16 cellular contexts compared by ENCODE assay signal in the genomic region with DNA sequence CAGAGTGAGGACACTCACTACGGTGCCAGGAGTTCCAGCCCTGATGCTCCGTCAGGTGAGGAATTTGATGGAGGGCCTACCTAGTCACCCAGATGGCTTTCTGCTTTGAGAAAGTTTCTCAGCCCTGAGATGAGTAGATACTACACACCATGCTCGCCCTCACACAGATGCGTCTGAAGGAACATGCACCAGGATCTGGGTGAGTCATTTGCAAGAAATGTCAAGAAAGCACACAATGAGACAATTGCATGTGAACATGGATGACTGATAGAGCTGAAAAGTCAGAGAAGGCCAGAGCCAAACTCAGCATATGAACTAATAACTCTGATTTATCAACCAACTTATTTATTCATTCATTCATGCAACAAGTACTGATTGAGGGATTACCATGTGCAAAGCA.
"Had no signal": no experiment of that assay in that cellular context is flagged by ENCODE, and none has a peak within 500 bp of the region (broad histone marks: within the 10 kb centered on the region; RNA-seq: fewer than 3 reads in every experiment).

No MANE protein-coding gene starts in this region.

- ATAC-seq: activated T-cell treated with anti-CD3 and anti-CD28 coated beads, Interleukin-2, amount 50 U/mL, for 72 hours; left lung; T-cell had no signal

- H3K4me1 ChIP-seq: ascending aorta, esophagus squamous epithelium, left lung, right atrium auricular region, tibial nerve had no signal

- H3K27ac ChIP-seq: ascending aorta, esophagus squamous epithelium, left lung, right atrium auricular region, tibial nerve had no signal

- H3K36me3 ChIP-seq: ascending aorta, esophagus squamous epithelium, left lung, right atrium auricular region, tibial nerve had no signal

- DNase-seq: activated CD4-positive, alpha-beta T cell treated with anti-CD3 and anti-CD28 coated beads, Interleukin-2, amount 50 U/mL, for 1 hour; activated CD4-positive, CD25-positive, alpha-beta regulatory T cell treated with anti-CD3 and anti-CD28 coated beads, Interleukin-2, amount 50 U/mL, for 72 hours; activated gamma-delta T cell; activated T-cell treated with anti-CD3 and anti-CD28 coated beads, Interleukin-2, amount 50 U/mL, for 72 hours; cerebellar nuclear complex; effector CD4-positive, alpha-beta T cell; esophagus squamous epithelium; hippocampal formation; left lung; stimulated activated CD4-positive, alpha-beta T cell treated with anti-CD3 and anti-CD28 coated beads, Interleukin-12 subunit alpha, Interleukin-12 subunit beta, amount 100 ng/mL, for 4 hours; stimulated activated CD4-positive, alpha-beta T cell treated with anti-CD3 and anti-CD28 coated beads, Interleukin-2, amount 100 ng/mL, for 24 hours; T-cell; T-helper 9 cell had no signal

- H3K27me3 ChIP-seq: ascending aorta, left lung, right atrium auricular region, tibial nerve had no signal

- H3K4me3 ChIP-seq: ascending aorta, esophagus squamous epithelium, left lung, right atrium auricular region, tibial nerve had no signal

- H3K9me3 ChIP-seq: ascending aorta, esophagus squamous epithelium, left lung, right atrium auricular region, tibial nerve had no signal
